In the genomic region with DNA sequence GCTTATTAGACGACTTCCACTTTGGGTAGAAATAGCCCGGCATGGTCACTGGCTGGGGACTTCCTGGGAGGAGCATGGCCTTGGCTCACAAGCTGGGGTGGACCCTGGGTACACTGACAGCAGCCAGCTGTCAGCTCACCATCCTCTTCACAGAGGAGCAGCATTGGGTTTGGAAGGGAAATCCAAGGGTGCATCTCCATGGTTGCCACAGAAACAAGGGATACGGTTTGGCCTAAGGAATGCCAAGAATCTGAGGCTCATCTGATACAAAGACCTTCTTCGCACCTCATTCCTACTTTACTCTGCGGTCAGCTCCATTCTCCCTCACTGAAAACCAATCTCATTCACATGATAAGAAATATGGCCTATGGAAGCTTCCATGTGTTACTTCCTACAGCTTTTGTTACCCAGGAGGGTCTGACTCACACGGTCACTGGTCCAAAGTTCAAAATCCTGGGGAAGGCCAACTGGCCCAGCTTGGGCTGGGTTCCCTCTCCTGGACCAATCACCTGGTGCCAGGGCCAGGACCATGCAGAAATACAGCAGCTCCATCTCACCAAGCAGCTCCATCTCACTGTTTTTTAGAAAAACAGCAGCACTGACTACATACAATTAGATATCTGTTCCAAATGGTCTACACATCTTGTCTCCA, we compare ENCODE assay signal across 17 cellular contexts. TPM values are rescaled to one million over a fixed set of nuclear protein-coding genes. Genes with fewer than 3 reads are reported as not detected.
DNase-seq lines count a peak whose midpoint lies in the region; ATAC-seq and TF ChIP-seq lines count a peak whose summit lies in the region.
"Had no signal": no experiment of that assay in that cellular context is flagged by ENCODE, and none has a peak within 500 bp of the region (broad histone marks: within the 10 kb centered on the region; RNA-seq: fewer than 3 reads in every experiment).

No MANE protein-coding gene starts in this region.

- H3K36me3 Mint-ChIP-seq in endothelial cell (ENCODE audit: low read depth, unreplicated experiment) (peaks cover 11% of the 10 kb centered on the region), progenitor cell of endocrine pancreas (ENCODE audit: insufficient read depth) (no peaks in the 10 kb centered on the region)

- H3K27me3 Mint-ChIP-seq in endothelial cell (ENCODE audit: unreplicated experiment) (peaks cover 18% of the 10 kb centered on the region), progenitor cell of endocrine pancreas (peaks cover 12% of the 10 kb centered on the region)

- H3K9me3 Mint-ChIP-seq in endothelial cell (ENCODE audit: unreplicated experiment): no peaks in the 10 kb centered on the region
- H3K9me3 Mint-ChIP-seq in progenitor cell of endocrine pancreas (ENCODE audit: low read depth): peaks cover 4% of the 10 kb centered on the region

- ATAC-seq in GM21619 (IDR thresholded peaks at IDR 0.05; ENCODE audit: unreplicated experiment): no peak
- no peak for ATAC-seq in esophagus mucosa

- TF ChIP-seq CTCF in endothelial cell (IDR thresholded peaks at IDR 0.05; ENCODE audit: unreplicated experiment): no peak
- no peak for TF ChIP-seq CTCF in progenitor cell of endocrine pancreas (IDR thresholded peaks at IDR 0.05; ENCODE audit: unreplicated experiment)

- peaks cover 22% of the 10 kb centered on the region for H3K4me1 Mint-ChIP-seq in endothelial cell (ENCODE audit: unreplicated experiment)
- H3K4me1 Mint-ChIP-seq in progenitor cell of endocrine pancreas (ENCODE audit: low read depth): no peaks in the 10 kb centered on the region
- H3K4me1 Mint-ChIP-seq: CD4-positive, CD25-positive, alpha-beta regulatory T cell had no signal

- H3K4me3 Mint-ChIP-seq in endothelial cell (ENCODE audit: unreplicated experiment) (peak overlapping the region; percentile 2), progenitor cell of endocrine pancreas (ENCODE audit: low read depth) (no peak overlapping the region)
- H3K4me3 Mint-ChIP-seq: CD4-positive, CD25-positive, alpha-beta regulatory T cell had no signal

- no peak overlapping the region for H3K27ac Mint-ChIP-seq in endothelial cell (ENCODE audit: unreplicated experiment)
- H3K27ac Mint-ChIP-seq in progenitor cell of endocrine pancreas: no peak overlapping the region
- H3K27ac Mint-ChIP-seq: CD4-positive, CD25-positive, alpha-beta regulatory T cell had no signal

- DNase-seq in EL (peak; percentile 6), RKO (ENCODE audit: low spot score) (peak; percentile 13), endothelial cell (ENCODE audit: low spot score) (no peak), mucosa of gallbladder (ENCODE audit: low spot score) (peak; percentile 44), progenitor cell of endocrine pancreas (ENCODE audit: low spot score, unreplicated experiment) (no peak)
- no peak for DNase-seq in activated naive CD4-positive, alpha-beta T cell treated with anti-CD3 and anti-CD28 coated beads, Interleukin-2, amount 50 U/mL, for 16 hours
- DNase-seq: Calu3; CD4-positive, CD25-positive, alpha-beta regulatory T cell; DND-41; KBM-7; NCI-H1048; NCI-H1694 treated with DMSO at 0.1 percent for 48 hours; NCI-H345; NCI-H526 treated with DMSO at 0.1 percent for 48 hours had no signal

RNA-seq across cellular contexts. Expression of gene ZNF467, which starts 25.0 kb away (rescaled TPM):
- 64.2 TPM for total RNA-seq in endothelial cell (ENCODE audit: unreplicated experiment)
- total RNA-seq in mucosa of gallbladder: 31.1 TPM
- total RNA-seq in progenitor cell of endocrine pancreas: 14.8 and 16.1 TPM in 2 replicates
- total RNA-seq in esophagus mucosa: 3.6 TPM
- total RNA-seq: SJSA1 had no signal

Comparison
In these comparisons a context has a peak if more than half of its experiments do, and no peak if none do; other contexts are left out.
1. DNase-seq: peak in EL (single experiment), RKO (single experiment) and mucosa of gallbladder (single experiment); none in endothelial cell (single experiment), activated naive CD4-positive, alpha-beta T cell treated with anti-CD3 and anti-CD28 coated beads, Interleukin-2, amount 50 U/mL, for 16 hours (single experiment) and progenitor cell of endocrine pancreas (single experiment).